In the genomic region with DNA sequence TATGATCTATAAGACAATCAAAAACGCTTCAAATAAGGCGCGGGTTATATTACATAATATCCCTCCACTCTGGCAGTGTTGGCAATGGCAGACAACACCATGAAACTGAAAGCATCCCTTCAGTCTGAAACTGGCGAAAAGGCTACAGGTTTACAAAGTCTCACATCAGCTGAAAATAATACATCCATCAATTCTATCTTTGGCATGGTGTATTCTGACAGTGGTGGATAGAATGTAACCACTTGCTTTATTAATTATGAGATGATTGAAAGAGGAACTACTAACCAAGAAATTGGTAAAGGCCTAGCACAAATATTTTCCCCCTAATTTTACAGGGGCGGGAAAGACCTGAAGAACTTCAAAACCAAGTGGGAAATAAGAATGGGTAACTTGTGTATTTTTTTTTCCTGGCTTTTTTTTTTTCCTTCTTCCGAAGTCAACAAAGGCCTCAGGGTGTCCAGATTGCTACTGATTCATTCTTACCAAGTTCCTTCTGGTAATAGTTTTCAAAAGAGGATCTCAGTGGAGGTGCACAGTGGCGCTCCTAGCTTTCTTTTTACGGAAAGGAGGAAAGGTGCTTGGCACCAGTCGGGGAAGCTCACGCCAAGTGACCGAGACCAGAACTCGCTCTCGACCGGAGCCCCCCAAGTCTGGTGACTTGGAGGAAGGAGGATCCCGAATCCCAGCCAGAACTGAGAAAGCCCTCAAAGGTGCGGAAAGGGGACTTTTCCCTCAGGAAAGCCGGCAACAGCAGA, we compare ENCODE assay signal across 8 cellular contexts. TPM values are rescaled to one million over a fixed set of nuclear protein-coding genes. Genes with fewer than 3 reads are reported as not detected.
DNase-seq lines count a peak whose midpoint lies in the region; ATAC-seq and TF ChIP-seq lines count a peak whose summit lies in the region.

No MANE protein-coding gene starts in this region.

- TF ChIP-seq EP300 in gastroesophageal sphincter (IDR thresholded peaks at IDR 0.05), result no peak

- peak overlapping the region; percentile 94 for H3K27ac Mint-ChIP-seq in activated B cell treated with CpG ODN at 0.5 μM for 24 hours

- no peaks in the 10 kb centered on the region for H3K27me3 Mint-ChIP-seq in activated B cell treated with CpG ODN at 0.5 μM for 24 hours

- CTCF ChIA-PET in activated B cell treated with CpG ODN at 0.5 μM for 24 hours (lab: Charles Lee), result interaction anchor here (1.0 to 1.7 kb wide), 4 partner anchors 13 to 154 kb away, joined by 3 to 6 read pairs (median 4); a partner anchor contains a TSS

- H3K9me3 Mint-ChIP-seq in activated B cell treated with CpG ODN at 0.5 μM for 24 hours, result no peaks in the 10 kb centered on the region

- ATAC-seq in GM19324 (IDR thresholded peaks at IDR 0.05; ENCODE audit: low FRiP score, unreplicated experiment), result peak; percentile 24
- ATAC-seq in activated B cell treated with CpG ODN at 0.5 μM for 24 hours (ENCODE audit: low read depth), result peak; percentile 1
- ATAC-seq in gastroesophageal sphincter, result no peak

- peak overlapping the region; percentile 83 to 97 for H3K4me3 ChIP-seq in gastroesophageal sphincter

- H3K36me3 Mint-ChIP-seq in activated B cell treated with CpG ODN at 0.5 μM for 24 hours (ENCODE audit: low read depth), result peaks cover 23% of the 10 kb centered on the region

- peak; percentile 12 for DNase-seq in DMS53 treated with DMSO at 0.1 percent for 48 hours (lab: John Stamatoyannopoulos, UW; ENCODE audit: unreplicated experiment)
- DNase-seq in HT-29 (ENCODE audit: low spot score), result peak; percentile 59
- DNase-seq in activated B cell treated with CpG ODN at 0.5 μM for 24 hours, result no peak
- DNase-seq in pons (ENCODE audit: low spot score), result peak; percentile 48
- no peak for DNase-seq in GOT3 (lab: John Stamatoyannopoulos, UW)
- no peak for DNase-seq in A172 (ENCODE audit: low spot score)

- peak overlapping the region; percentile 87 to 90 (median 88) for H3K27ac ChIP-seq in gastroesophageal sphincter

- H3K36me3 ChIP-seq in gastroesophageal sphincter, result no peaks in the 10 kb centered on the region

- H3K4me1 ChIP-seq in gastroesophageal sphincter, result peaks cover 4 to 24% (median 7%) of the 10 kb centered on the region in 3 donors

- H3K27me3 ChIP-seq in gastroesophageal sphincter, result no peaks in the 10 kb centered on the region

- H3K4me3 Mint-ChIP-seq in activated B cell treated with CpG ODN at 0.5 μM for 24 hours, result peak overlapping the region; percentile 92

- WGBS in gastroesophageal sphincter (ENCODE audit: low coverage in 1 of 2), 2 donors, result 34 to 41% methylated on average over 6 of the region's 17 CpGs

- no peaks in the 10 kb centered on the region for H3K9me3 ChIP-seq in gastroesophageal sphincter

- no peak for TF ChIP-seq POLR2A in gastroesophageal sphincter (IDR thresholded peaks at IDR 0.05)

- POLR2A ChIA-PET in activated B cell treated with CpG ODN at 0.5 μM for 24 hours (lab: Charles Lee), result interaction anchor here (0.8 to 3.7 kb wide), 5 partner anchors 46 to 156 kb away, joined by 3 to 35 read pairs (median 5); a partner anchor contains a TSS

- intact Hi-C loops in activated B cell treated with CpG ODN at 0.5 μM for 24 hours (cut with micrococcal nuclease), result loop anchor here (1.0 to 2.0 kb wide), 2 partner anchors 14 to 67 kb away; no protein-coding TSS in a partner anchor

- TF ChIP-seq CTCF in activated B cell treated with CpG ODN at 0.5 μM for 24 hours (IDR thresholded peaks at IDR 0.05) (no peak), gastroesophageal sphincter (IDR thresholded peaks at IDR 0.05) (no peak)

- peaks cover 56% of the 10 kb centered on the region for H3K4me1 Mint-ChIP-seq in activated B cell treated with CpG ODN at 0.5 μM for 24 hours

RNA-seq across cellular contexts. Expression of a gene that starts 0.7 kb away (rescaled TPM):
- 28.9 and 29.6 TPM in 2 replicates for total RNA-seq in HT-29 (2014; rRNA removed; shearing (Covaris generic))
- total RNA-seq in activated B cell treated with CpG ODN at 0.5 μM for 24 hours (63.0 and 70.4 TPM in 2 replicates), gastroesophageal sphincter (10 to 100 TPM; 29.9 to 87.6 (median 46.7) TPM)
- 134 and 178 TPM in 2 replicates for total RNA-seq in A172 (2014; rRNA removed; shearing (Covaris generic))

RNA-seq across cellular contexts. Expression of a gene that starts 53.9 kb away (rescaled TPM):
- total RNA-seq in HT-29 (2014; rRNA removed; shearing (Covaris generic)), result not detected in 2 replicates
- total RNA-seq in activated B cell treated with CpG ODN at 0.5 μM for 24 hours, result not detected in 2 replicates
- not detected for total RNA-seq in gastroesophageal sphincter
- not detected in 2 replicates for total RNA-seq in A172 (2014; rRNA removed; shearing (Covaris generic))

Comparison
In these comparisons a context has a peak if more than half of its experiments do, and no peak if none do; other contexts are left out.
1. DNase-seq: peak in DMS53 treated with DMSO at 0.1 percent for 48 hours (single experiment), HT-29 (single experiment) and pons (single experiment); none in activated B cell treated with CpG ODN at 0.5 μM for 24 hours (single experiment), GOT3 (single experiment) and A172 (single experiment).